9 cellular contexts compared by ENCODE assay signal in the genomic region with DNA sequence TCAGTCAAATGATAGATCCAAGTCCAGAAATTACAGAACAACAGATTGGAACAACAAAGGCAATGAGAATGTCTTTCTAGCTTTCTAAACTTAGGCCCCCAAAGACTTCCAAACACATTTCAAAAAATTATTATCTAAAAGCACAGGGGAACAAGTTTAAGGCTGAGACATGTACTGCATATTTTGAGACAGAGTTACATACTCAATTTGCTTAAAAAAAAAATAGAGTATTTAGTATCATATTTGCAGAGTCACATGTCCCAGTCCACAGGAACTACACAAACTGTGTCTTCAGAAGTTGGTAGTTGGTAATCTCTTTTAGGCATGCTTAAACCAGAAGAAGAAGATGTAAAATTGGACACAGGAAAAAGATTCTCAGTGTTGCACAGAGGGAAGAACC.
DNase-seq lines count a peak whose midpoint lies in the region; ATAC-seq, FAIRE-seq and TF ChIP-seq lines count a peak whose summit lies in the region.
"Had no signal": no experiment of that assay in that cellular context is flagged by ENCODE, and none has a peak within 500 bp of the region (broad histone marks: within the 10 kb centered on the region; RNA-seq: fewer than 3 reads in every experiment).

No MANE protein-coding gene starts in this region.

- H3K79me2 ChIP-seq in astrocyte (ENCODE audit: insufficient read depth, low read length) = peaks cover 71% of the 10 kb centered on the region

- H2AFZ ChIP-seq in astrocyte (ENCODE audit: low read depth, low read length) = no peak overlapping the region

- no peaks in the 10 kb centered on the region for H3K27me3 Mint-ChIP-seq in stimulated activated naive CD8-positive, alpha-beta T cell treated with anti-CD3 and anti-CD28 coated beads, Interleukin-15, Interleukin-2, amounts not matched to agents 100 ng/mL and 50 ng/mL, for 24 hours
- no peaks in the 10 kb centered on the region for H3K27me3 Mint-ChIP-seq in astrocyte (ENCODE audit: low read depth, unreplicated experiment)

- H3K4me3 ChIP-seq in astrocyte (ENCODE audit: insufficient read depth, low read depth, low read length) (no peak overlapping the region), muscle layer of duodenum (ENCODE audit: low read depth in 1 of 2, low read length in 2 of 2) (no peak overlapping the region)

- H3K36me3 ChIP-seq in astrocyte (ENCODE audit: insufficient read depth, low read length) = no peaks in the 10 kb centered on the region
- no peaks in the 10 kb centered on the region for H3K36me3 ChIP-seq in muscle layer of duodenum (ENCODE audit: control insufficient read depth in 1 of 2, insufficient read depth in 2 of 2, low read length in 2 of 2)

- no peaks in the 10 kb centered on the region for H3K9me3 Mint-ChIP-seq in stimulated activated naive CD8-positive, alpha-beta T cell treated with anti-CD3 and anti-CD28 coated beads, Interleukin-15, Interleukin-2, amounts not matched to agents 100 ng/mL and 50 ng/mL, for 24 hours
- H3K9me3 Mint-ChIP-seq in astrocyte (ENCODE audit: unreplicated experiment) = no peaks in the 10 kb centered on the region

- H3K36me3 Mint-ChIP-seq in stimulated activated naive CD8-positive, alpha-beta T cell treated with anti-CD3 and anti-CD28 coated beads, Interleukin-15, Interleukin-2, amounts not matched to agents 100 ng/mL and 50 ng/mL, for 24 hours (ENCODE audit: low read depth) = peaks cover 4% of the 10 kb centered on the region
- H3K36me3 Mint-ChIP-seq in astrocyte (ENCODE audit: low read depth, unreplicated experiment) = peaks cover 2% of the 10 kb centered on the region

- H4K20me1 ChIP-seq in astrocyte (ENCODE audit: insufficient read depth, low read length) = no peaks in the 10 kb centered on the region

- peak overlapping the region; percentile 68 for H3K27ac ChIP-seq in astrocyte (ENCODE audit: low read depth, low read length)
- H3K27ac ChIP-seq in muscle layer of duodenum (ENCODE audit: low read length) = peak overlapping the region; percentile 76

- DNase-seq in stimulated activated naive CD8-positive, alpha-beta T cell treated with anti-CD3 and anti-CD28 coated beads, Interleukin-15, Interleukin-2, amounts not matched to agents 100 U/mL and 50 U/mL, for 24 hours = no peak
- DNase-seq in astrocyte (ENCODE audit: low read depth) (no peak), OCI-M1 (lab: John Stamatoyannopoulos, UW) (no peak), D341Med (ENCODE audit: low spot score) (no peak), SIG-M5 treated with dmso at 0.1 percent for 504 hours (lab: John Stamatoyannopoulos, UW; ENCODE audit: unreplicated experiment) (no peak), nucleus accumbens (lab: John Stamatoyannopoulos, UW) (no peak)
- DNase-seq: glutamatergic neuron had no signal

- peak overlapping the region; percentile 67 for H3K4me3 Mint-ChIP-seq in stimulated activated naive CD8-positive, alpha-beta T cell treated with anti-CD3 and anti-CD28 coated beads, Interleukin-15, Interleukin-2, amounts not matched to agents 100 ng/mL and 50 ng/mL, for 24 hours
- no peak overlapping the region for H3K4me3 Mint-ChIP-seq in astrocyte (ENCODE audit: unreplicated experiment)

- no peak for FAIRE-seq in astrocyte (lab: Jason Lieb, UNC)

- no peaks in the 10 kb centered on the region for H3K27me3 ChIP-seq in astrocyte (ENCODE audit: insufficient read depth, low read length)
- H3K27me3 ChIP-seq in muscle layer of duodenum (ENCODE audit: low read depth, low read length) = no peaks in the 10 kb centered on the region

- no peak for ATAC-seq in stimulated activated naive CD8-positive, alpha-beta T cell treated with anti-CD3 and anti-CD28 coated beads, Interleukin-15, Interleukin-2, amounts not matched to agents 100 U/mL and 50 U/mL, for 24 hours

- H3K9ac ChIP-seq in astrocyte (ENCODE audit: low read length) = peak overlapping the region; percentile 30

- H3K4me1 ChIP-seq in astrocyte (ENCODE audit: insufficient read depth, low read length) (peaks cover 47% of the 10 kb centered on the region), muscle layer of duodenum (ENCODE audit: control insufficient read depth in 1 of 2, insufficient read depth in 2 of 2, low read length in 2 of 2) (peaks cover 11 to 18% of the 10 kb centered on the region in 2 donors)

- H3K4me1 Mint-ChIP-seq in stimulated activated naive CD8-positive, alpha-beta T cell treated with anti-CD3 and anti-CD28 coated beads, Interleukin-15, Interleukin-2, amounts not matched to agents 100 ng/mL and 50 ng/mL, for 24 hours (ENCODE audit: low read depth) = peaks cover 94% of the 10 kb centered on the region
- H3K4me1 Mint-ChIP-seq in astrocyte (ENCODE audit: low read depth, unreplicated experiment) = peaks cover 60% of the 10 kb centered on the region

- peak overlapping the region; percentile 49 for H3K4me2 ChIP-seq in astrocyte (ENCODE audit: low read length)

- no peak for TF ChIP-seq CTCF in astrocyte (IDR thresholded peaks at IDR 0.05; ENCODE audit: insufficient read depth, low read depth, low read length)

- H3K9me3 ChIP-seq in astrocyte (ENCODE audit: insufficient read depth, low read depth, low read length) = no peaks in the 10 kb centered on the region
- H3K9me3 ChIP-seq in muscle layer of duodenum (ENCODE audit: control insufficient read depth in 1 of 2, low read length in 2 of 2) = no peaks in the 10 kb centered on the region

- H3K27ac Mint-ChIP-seq in stimulated activated naive CD8-positive, alpha-beta T cell treated with anti-CD3 and anti-CD28 coated beads, Interleukin-15, Interleukin-2, amounts not matched to agents 100 ng/mL and 50 ng/mL, for 24 hours = peak overlapping the region; percentile 97
- no peak overlapping the region for H3K27ac Mint-ChIP-seq in astrocyte (ENCODE audit: unreplicated experiment)
